In genomic region chr10:43846187-43846680, GRCh38 we compare ENCODE assay signal across 9 cellular contexts.
A peak's percentile ranks its signal among the peaks of the same experiment; 100 is the strongest.
DNase-seq lines count a peak whose midpoint lies in the region; ATAC-seq, FAIRE-seq and TF ChIP-seq lines count a peak whose summit lies in the region.
"Had no signal": no experiment of that assay in that cellular context is flagged by ENCODE, and none has a peak within 500 bp of the region (broad histone marks: within the 10 kb centered on the region; RNA-seq: fewer than 3 reads in every experiment).

No MANE protein-coding gene starts in this region.

- H3K4me2 ChIP-seq in Loucy (ENCODE audit: low read depth, low read length, poor library complexity, severe bottlenecking) (peak overlapping the region; percentile 57), GM12878 (ENCODE audit: control insufficient read depth, insufficient read depth) (peak overlapping the region; percentile 55)

- H3K79me2 ChIP-seq in Loucy (ENCODE audit: insufficient read depth, low read length) (no peaks in the 10 kb centered on the region), GM12878 (ENCODE audit: control insufficient read depth, insufficient read depth, low read length) (no peaks in the 10 kb centered on the region)

- TF ChIP-seq CTCF in Loucy (conservative IDR thresholded peaks at IDR 0.05; ENCODE audit: low read length) (no peak), GM12878 (IDR thresholded peaks at IDR 0.05 in 2 of 3, conservative IDR thresholded peaks at IDR 0.05 in 1 of 3; ENCODE audit: control insufficient read depth in 2 of 3, extremely low read depth in 1 of 3, insufficient read depth in 1 of 3, low read depth in 3 of 3, low read length in 3 of 3) (no peak)

- H3F3A ChIP-seq in Loucy (ENCODE audit: low read depth) = no peaks in the 10 kb centered on the region

- H3K27ac ChIP-seq in GM12878 (ENCODE audit: control insufficient read depth, insufficient read depth) = no peak overlapping the region

- peaks cover 7 to 15% of the 10 kb centered on the region in 2 donors for H3K4me1 Mint-ChIP-seq in natural killer cell treated with Interleukin-12 subunit alpha and Interleukin-12 subunit beta and Interleukin-15 and Interleukin-18, amount 100 ng/mL, for 72 hours (ENCODE audit: low read depth in 2 of 2)

- H4K20me1 ChIP-seq in Loucy (ENCODE audit: insufficient read depth, low read length, poor library complexity, severe bottlenecking) = no peaks in the 10 kb centered on the region
- no peaks in the 10 kb centered on the region for H4K20me1 ChIP-seq in GM12878 (ENCODE audit: control insufficient read depth, insufficient read depth)

- TF ChIP-seq POLR2A in GM12878 (IDR thresholded peaks at IDR 0.05; ENCODE audit: low read depth, low read length) = no peak

- H3K9me3 Mint-ChIP-seq in natural killer cell treated with Interleukin-12 subunit alpha and Interleukin-12 subunit beta and Interleukin-15 and Interleukin-18, amount 100 ng/mL, for 72 hours = no peaks in the 10 kb centered on the region

- 2% methylated on average over 11 of the region's 11 CpGs for WGBS in GM12878 (ENCODE audit: insufficient coverage, insufficient replicate concordance, low lambda C conversion rate, missing lambda C conversion rate)

- no peak for TF ChIP-seq RAD21 in GM12878 (IDR thresholded peaks at IDR 0.05; ENCODE audit: insufficient read depth, low read depth, low read length)

- H3K36me3 ChIP-seq in Loucy (ENCODE audit: insufficient read depth, low read length) = no peaks in the 10 kb centered on the region
- H3K36me3 ChIP-seq in GM12878 (ENCODE audit: control insufficient read depth in 2 of 2, insufficient read depth in 2 of 2, low read length in 1 of 2) = no peaks in the 10 kb centered on the region

- H3K27me3 ChIP-seq in Loucy (ENCODE audit: insufficient read depth, low read length, poor library complexity, severe bottlenecking) (no peaks in the 10 kb centered on the region), GM12878 (replicated peaks in 1 of 2; ENCODE audit: control insufficient read depth in 2 of 2, insufficient read depth in 2 of 2, low read length in 1 of 2) (no peaks in the 10 kb centered on the region)

- H3K36me3 Mint-ChIP-seq in natural killer cell treated with Interleukin-12 subunit alpha and Interleukin-12 subunit beta and Interleukin-15 and Interleukin-18, amount 100 ng/mL, for 72 hours = no peaks in the 10 kb centered on the region

- ATAC-seq in GM12878 = no peak
- ATAC-seq in natural killer cell treated with Interleukin-12 subunit alpha and Interleukin-12 subunit beta and Interleukin-15 and Interleukin-18, amount 100 ng/mL, for 72 hours = peak in 1 of 2 donors; percentile 61
- no peak for ATAC-seq in GM21737 (IDR thresholded peaks at IDR 0.05; ENCODE audit: unreplicated experiment)
- no peak for ATAC-seq in HG03196 (IDR thresholded peaks at IDR 0.05; ENCODE audit: unreplicated experiment)
- ATAC-seq: PC-3 had no signal

- POLR2A ChIA-PET in GM12878 (lab: Charles Lee) = no interaction called here

- TF ChIP-seq EP300 in GM12878 (IDR thresholded peaks at IDR 0.05; ENCODE audit: borderline replicate concordance in 1 of 2, control insufficient read depth in 1 of 2, low read depth in 2 of 2, low read length in 2 of 2) = no peak

- in situ Hi-C loops in GM12878 (cut with MboI) = no loop called here

- peak overlapping the region; percentile 31 for H3K4me3 Mint-ChIP-seq in natural killer cell treated with Interleukin-12 subunit alpha and Interleukin-12 subunit beta and Interleukin-15 and Interleukin-18, amount 100 ng/mL, for 72 hours

- DNase-seq in AG20443 (ENCODE audit: low spot score) = peak; percentile 57
- DNase-seq in GM12878 (ENCODE audit: low read depth, low spot score) = peak; percentile 4
- no peak for DNase-seq in natural killer cell treated with Interleukin-12 subunit alpha and Interleukin-12 subunit beta and Interleukin-15 and Interleukin-18, amount 100 ng/mL, for 72 hours (ENCODE audit: low spot score)
- no peak for DNase-seq in HPDE6-E6E7 (ENCODE audit: extremely low spot score)
- DNase-seq in occipital lobe (lab: John Stamatoyannopoulos, UW) = no peak
- DNase-seq: PC-3 had no signal

- SMC1A ChIA-PET in GM12878 (lab: Charles Lee; ENCODE audit: uncharacterized antibody, unreplicated experiment) = no interaction called here

- H3K9ac ChIP-seq in Loucy (ENCODE audit: low read depth, low read length, poor library complexity, severe bottlenecking) (no peak overlapping the region), GM12878 (ENCODE audit: control insufficient read depth, insufficient read depth, low read length) (no peak overlapping the region)

- H3K9me3 ChIP-seq in Loucy (ENCODE audit: insufficient read depth, low read depth, low read length) (no peaks in the 10 kb centered on the region), GM12878 (replicated peaks; ENCODE audit: control insufficient read depth, insufficient read depth, low read length) (no peaks in the 10 kb centered on the region)

- H3K4me3 ChIP-seq in Loucy (ENCODE audit: low read length, poor library complexity, severe bottlenecking) = peak overlapping the region; percentile 46
- H3K4me3 ChIP-seq in GM12878 = no peak overlapping the region

- CTCF ChIA-PET in GM12878 (lab: Yijun Ruan, JAX) = interaction anchor here (0.6 kb wide), 1 partner anchor 386 kb away, joined by 3 read pairs; no protein-coding TSS in a partner anchor

- BruUV-seq in GM12878 (replicated peaks; lab: Mats Ljungman, UMichigan) = no TSS peak

- no peaks in the 10 kb centered on the region for H3K9me2 ChIP-seq in Loucy (replicated peaks; ENCODE audit: low read depth, low read length)

- FAIRE-seq in GM12878 (lab: Jason Lieb, UNC) = peak; percentile 18

- intact Hi-C loops in GM12878 (cut with micrococcal nuclease; ENCODE audit: unreplicated experiment) = loop anchor here (10.0 kb wide), 1 partner anchor 151 kb away; no protein-coding TSS in a partner anchor

- H2AFZ ChIP-seq in Loucy (ENCODE audit: low read length) (peak overlapping the region; percentile 42), GM12878 (ENCODE audit: control insufficient read depth, low read depth, low read length) (peak overlapping the region; percentile 78)

- peaks cover 3 to 5% of the 10 kb centered on the region in 2 donors for H3K27me3 Mint-ChIP-seq in natural killer cell treated with Interleukin-12 subunit alpha and Interleukin-12 subunit beta and Interleukin-15 and Interleukin-18, amount 100 ng/mL, for 72 hours

- H3K27ac Mint-ChIP-seq in natural killer cell treated with Interleukin-12 subunit alpha and Interleukin-12 subunit beta and Interleukin-15 and Interleukin-18, amount 100 ng/mL, for 72 hours = peak overlapping the region in 1 of 2 donors; percentile 64

- H3K4me1 ChIP-seq in Loucy (ENCODE audit: insufficient read depth, low read length, poor library complexity, severe bottlenecking) (peaks cover 14% of the 10 kb centered on the region), GM12878 (ENCODE audit: control insufficient read depth, insufficient read depth, low read length) (no peaks in the 10 kb centered on the region; the same call in 1 of the 2 replicates)

- RAD21 ChIA-PET in GM12878 (lab: Charles Lee; ENCODE audit: unreplicated experiment) = no interaction called here

TF ChIP-seq in GM12878, 131 proteins besides CTCF, POLR2A, EP300 and RAD21 (continues in another document):
- TF ChIP-seq IRF3 (IDR thresholded peaks at IDR 0.05) (no peak), ZNF24 (IDR thresholded peaks at IDR 0.05) (no peak), EZH2 (IDR thresholded peaks at IDR 0.05; ENCODE audit: borderline replicate concordance, control insufficient read depth, low read depth, low read length) (no peak), STAT1 (conservative IDR thresholded peaks at IDR 0.05) (no peak), CHD2 (IDR thresholded peaks at IDR 0.05; ENCODE audit: borderline replicate concordance, low read depth, low read length) (no peak), NR2C1 (IDR thresholded peaks at IDR 0.05) (no peak), NRF1 (conservative IDR thresholded peaks at IDR 0.05; ENCODE audit: low read depth, low read length) (no peak), IKZF2 (IDR thresholded peaks at IDR 0.05) (0 out of 4 replicates have a peak, but pooled peaks of 1 of the 2 experiments have one; percentile 10), ZNF592 (IDR thresholded peaks at IDR 0.05) (no peak), NFXL1 (IDR thresholded peaks at IDR 0.05; ENCODE audit: borderline replicate concordance) (no peak)

Comparison
In these comparisons a context has a peak if more than half of its experiments do, and no peak if none do; other contexts are left out.
1. DNase-seq: peak in AG20443 (single experiment) and GM12878 (single experiment); none in natural killer cell treated with Interleukin-12 subunit alpha and Interleukin-12 subunit beta and Interleukin-15 and Interleukin-18, amount 100 ng/mL, for 72 hours (single experiment), HPDE6-E6E7 (single experiment) and occipital lobe (single experiment).